ENCODE assay signal across 9 cellular contexts in genomic region chr6:111260570-111261298, GRCh38.
A peak's percentile ranks its signal among the peaks of the same experiment; 100 is the strongest.
DNase-seq lines count a peak whose midpoint lies in the region; ATAC-seq and TF ChIP-seq lines count a peak whose summit lies in the region.
"Had no signal": no experiment of that assay in that cellular context is flagged by ENCODE, and none has a peak within 500 bp of the region (broad histone marks: within the 10 kb centered on the region; RNA-seq: fewer than 3 reads in every experiment).

No MANE protein-coding gene starts in this region.

- H3K4me3 Mint-ChIP-seq in CD14-positive monocyte = peak overlapping the region in 1 of 2 donors; percentile 74

- H3K36me3 ChIP-seq in mesodermal cell (ENCODE audit: control insufficient read depth, insufficient read depth, low read length) (peaks cover 15% of the 10 kb centered on the region), WERI-Rb-1 (peaks cover 11% of the 10 kb centered on the region)

- ATAC-seq in activated naive CD4-positive, alpha-beta T cell treated with anti-CD3 and anti-CD28 coated beads, Interleukin-2, amount 50 U/mL, for 72 hours = no peak
- ATAC-seq: left lung had no signal

- no peak for TF ChIP-seq CTCF in CD14-positive monocyte (IDR thresholded peaks at IDR 0.05)
- no peak for TF ChIP-seq CTCF in WERI-Rb-1 (IDR thresholded peaks at IDR 0.05; ENCODE audit: low read depth, low read length)

- intact Hi-C loops in CD14-positive monocyte (cut with micrococcal nuclease) = loop anchor here in 1 of 2 donors (10.0 kb wide), 1 partner anchor 394 kb away; no protein-coding TSS in a partner anchor

- H3K27ac Mint-ChIP-seq in CD14-positive monocyte = peak overlapping the region in 6 of 7 donors; percentile 27 to 91 (median 86)
- H3K27ac Mint-ChIP-seq in activated naive CD4-positive, alpha-beta T cell treated with anti-CD3 and anti-CD28 coated beads, Interleukin-2, amount 50 U/mL, for 72 hours = peak overlapping the region; percentile 81 to 90

- H3K9me3 Mint-ChIP-seq in CD14-positive monocyte = no peaks in the 10 kb centered on the region
- H3K9me3 Mint-ChIP-seq in activated naive CD4-positive, alpha-beta T cell treated with anti-CD3 and anti-CD28 coated beads, Interleukin-2, amount 50 U/mL, for 72 hours = no peaks in the 10 kb centered on the region

- DNase-seq in CD14-positive monocyte (ENCODE audit: low spot score) (no peak), HT1080 (ENCODE audit: low read depth) (peak; percentile 30), kidney glomerular epithelial cell (lab: John Stamatoyannopoulos, UW) (no peak), WERI-Rb-1 (no peak), nucleus accumbens (lab: John Stamatoyannopoulos, UW) (no peak)
- no peak for DNase-seq in activated naive CD4-positive, alpha-beta T cell treated with anti-CD3 and anti-CD28 coated beads, Interleukin-2, amount 50 U/mL, for 72 hours (ENCODE audit: low spot score in 2 of 2)
- no peak for DNase-seq in activated CD4-positive, CD25-positive, alpha-beta regulatory T cell (lab: John Stamatoyannopoulos, UW)
- DNase-seq: left lung had no signal

- H3K27me3 ChIP-seq in WERI-Rb-1 (ENCODE audit: insufficient read depth, low read depth, severe bottlenecking) = no peaks in the 10 kb centered on the region
- H3K27me3 ChIP-seq: left lung had no signal

- H3K27ac ChIP-seq in mesodermal cell (ENCODE audit: low read depth, low read length, severe bottlenecking) = no peak overlapping the region
- no peak overlapping the region for H3K27ac ChIP-seq in WERI-Rb-1
- H3K27ac ChIP-seq: left lung had no signal

- 95 to 97% methylated on average over 6 of the region's 12 CpGs for WGBS in mesodermal cell (ENCODE audit: insufficient coverage in 2 of 2), 2 experiments

- peaks cover 17 to 24% of the 10 kb centered on the region in 2 donors for H3K36me3 Mint-ChIP-seq in CD14-positive monocyte
- H3K36me3 Mint-ChIP-seq in activated naive CD4-positive, alpha-beta T cell treated with anti-CD3 and anti-CD28 coated beads, Interleukin-2, amount 50 U/mL, for 72 hours = no peaks in the 10 kb centered on the region

- no peaks in the 10 kb centered on the region for H3K9me3 ChIP-seq in mesodermal cell (ENCODE audit: control insufficient read depth, low read length)
- no peaks in the 10 kb centered on the region for H3K9me3 ChIP-seq in WERI-Rb-1 (ENCODE audit: severe bottlenecking)
- H3K9me3 ChIP-seq: left lung had no signal

- peaks cover 0 to 7% (median 3%) of the 10 kb centered on the region in 3 donors for H3K27me3 Mint-ChIP-seq in CD14-positive monocyte (ENCODE audit: low read depth in 3 of 3)

- H3K4me1 Mint-ChIP-seq in CD14-positive monocyte = peaks cover 22% of the 10 kb centered on the region

- H3K4me1 ChIP-seq in mesodermal cell (ENCODE audit: control insufficient read depth, insufficient read depth, low read length, poor library complexity, severe bottlenecking) = peaks cover 19% of the 10 kb centered on the region

- H3K4me3 ChIP-seq in mesodermal cell (ENCODE audit: extremely low read depth, insufficient read depth, low read length, poor library complexity, severe bottlenecking) = peak overlapping the region; percentile 76
- no peak overlapping the region for H3K4me3 ChIP-seq in WERI-Rb-1 (ENCODE audit: low read depth, low read length)
